13 cellular contexts compared by ENCODE assay signal in genomic region chr20:15339264-15339663, GRCh38.
A peak's percentile ranks its signal among the peaks of the same experiment; 100 is the strongest.
DNase-seq lines count a peak whose midpoint lies in the region; ATAC-seq lines count a peak whose summit lies in the region.
"Had no signal": no experiment of that assay in that cellular context is flagged by ENCODE, and none has a peak within 500 bp of the region (broad histone marks: within the 10 kb centered on the region; RNA-seq: fewer than 3 reads in every experiment).

No MANE protein-coding gene starts in this region.

- DNase-seq in Ammon's horn (ENCODE audit: low spot score) (peak; percentile 68), NCI-H2171 (lab: John Stamatoyannopoulos, UW) (peak; percentile 72), cerebellar cortex (ENCODE audit: low spot score) (peak; percentile 89), middle frontal gyrus (ENCODE audit: extremely low spot score, low spot score) (peak; percentile 8), Kasumi-1 (lab: John Stamatoyannopoulos, UW) (no peak)
- no peak for DNase-seq in naive thymus-derived CD8-positive, alpha-beta T cell
- DNase-seq: DMS53, MM.1S, NCI-H1092 treated with DMSO at 0.1 percent for 48 hours, NCI-H187 had no signal

- no peak overlapping the region for H3K4me3 Mint-ChIP-seq in naive thymus-derived CD8-positive, alpha-beta T cell

- peaks cover 0 to 2% (median 0%) of the 10 kb centered on the region in 5 donors for H3K27me3 Mint-ChIP-seq in naive thymus-derived CD8-positive, alpha-beta T cell

- no peak overlapping the region for H3K27ac Mint-ChIP-seq in naive thymus-derived CD8-positive, alpha-beta T cell

- ATAC-seq in HG02840 (IDR thresholded peaks at IDR 0.05; ENCODE audit: low FRiP score, unreplicated experiment) = no peak
- no peak for ATAC-seq in naive thymus-derived CD8-positive, alpha-beta T cell
- ATAC-seq: Panc1, Right ventricle myocardium inferior had no signal

- H3K4me1 Mint-ChIP-seq in naive thymus-derived CD8-positive, alpha-beta T cell = no peaks in the 10 kb centered on the region

- peaks cover 0 to 28% (median 2%) of the 10 kb centered on the region in 9 donors for H3K9me3 Mint-ChIP-seq in naive thymus-derived CD8-positive, alpha-beta T cell

- POLR2A ChIA-PET in naive thymus-derived CD8-positive, alpha-beta T cell (lab: Charles Lee) = no interaction called here

- peaks cover 0 to 4% (median 0%) of the 10 kb centered on the region in 3 donors for H3K36me3 Mint-ChIP-seq in naive thymus-derived CD8-positive, alpha-beta T cell

Comparison
In these comparisons a context has a peak if more than half of its experiments do, and no peak if none do; other contexts are left out.
1. DNase-seq: peak in Ammon's horn (single experiment), NCI-H2171 (single experiment), cerebellar cortex (single experiment) and middle frontal gyrus (single experiment); none in naive thymus-derived CD8-positive, alpha-beta T cell (0 of 10) and Kasumi-1 (0 of 2).